ENCODE assay signal across 17 cellular contexts in the genomic region with DNA sequence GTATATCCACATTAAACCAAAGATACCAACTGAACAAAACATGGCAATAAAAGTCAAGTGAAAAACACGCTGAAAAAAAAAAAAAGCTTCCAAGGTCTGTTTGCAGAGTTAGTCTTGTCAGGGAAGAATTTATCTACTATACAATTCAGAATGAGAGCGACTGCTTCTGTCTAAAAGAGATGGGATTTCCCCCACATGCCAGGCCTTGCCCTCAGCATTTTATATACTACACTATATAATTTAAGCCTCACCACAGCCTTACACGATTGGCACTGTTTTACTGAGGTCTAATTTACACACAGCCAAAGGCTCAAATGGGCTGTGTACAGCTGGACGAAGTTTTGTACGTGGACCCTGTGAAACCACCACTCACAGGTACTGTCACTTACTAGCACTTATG.
DNase-seq lines count a peak whose midpoint lies in the region; ATAC-seq and TF ChIP-seq lines count a peak whose summit lies in the region.
"Had no signal": no experiment of that assay in that cellular context is flagged by ENCODE, and none has a peak within 500 bp of the region (broad histone marks: within the 10 kb centered on the region; RNA-seq: fewer than 3 reads in every experiment).

No MANE protein-coding gene starts in this region.

- WGBS in gastroesophageal sphincter (ENCODE audit: low coverage in 1 of 2), 2 donors: 59% methylated on average over 5 of the region's 5 CpGs
- WGBS in smooth muscle cell (ENCODE audit: low lambda C conversion rate): 87% methylated on average over 5 of the region's 5 CpGs

- H3K4me1 Mint-ChIP-seq in activated naive CD4-positive, alpha-beta T cell treated with anti-CD3 and anti-CD28 coated beads for 36 hours (ENCODE audit: low read depth): peaks cover 93% of the 10 kb centered on the region
- H3K4me1 Mint-ChIP-seq in activated naive CD4-positive, alpha-beta T cell treated with anti-CD3 and anti-CD28 coated beads, Interleukin-2, amount 10 ng/mL, durations not matched to agents 7 days and 5 days: peaks cover 76% of the 10 kb centered on the region
- H3K4me1 Mint-ChIP-seq in activated B cell treated with CpG ODN at 0.5 μM for 24 hours: peaks cover 91% of the 10 kb centered on the region

- H4K20me1 ChIP-seq in smooth muscle cell (ENCODE audit: low read depth): peaks cover 87% of the 10 kb centered on the region

- H3K27me3 ChIP-seq in gastroesophageal sphincter: no peaks in the 10 kb centered on the region
- H3K27me3 ChIP-seq in stomach smooth muscle (ENCODE audit: control insufficient read depth in 1 of 2, insufficient read depth in 2 of 2, low read length in 2 of 2): no peaks in the 10 kb centered on the region
- H3K27me3 ChIP-seq in smooth muscle cell (ENCODE audit: low read depth): no peaks in the 10 kb centered on the region
- H3K27me3 ChIP-seq: ovary had no signal

- H3K4me1 ChIP-seq in gastroesophageal sphincter: peaks cover 21 to 91% (median 23%) of the 10 kb centered on the region in 3 donors
- peaks cover 13% of the 10 kb centered on the region for H3K4me1 ChIP-seq in stomach smooth muscle (ENCODE audit: control insufficient read depth, insufficient read depth, low read length)
- no peaks in the 10 kb centered on the region for H3K4me1 ChIP-seq in smooth muscle cell (ENCODE audit: low read depth)

- H3K36me3 Mint-ChIP-seq in activated naive CD4-positive, alpha-beta T cell treated with anti-CD3 and anti-CD28 coated beads for 36 hours (ENCODE audit: low read depth): no peaks in the 10 kb centered on the region
- H3K36me3 Mint-ChIP-seq in activated naive CD4-positive, alpha-beta T cell treated with anti-CD3 and anti-CD28 coated beads, Interleukin-2, amount 10 ng/mL, durations not matched to agents 7 days and 5 days: peaks cover 18% of the 10 kb centered on the region
- peaks cover 3% of the 10 kb centered on the region for H3K36me3 Mint-ChIP-seq in activated B cell treated with CpG ODN at 0.5 μM for 24 hours (ENCODE audit: low read depth)

- H3K9me3 ChIP-seq in gastroesophageal sphincter (no peaks in the 10 kb centered on the region), stomach smooth muscle (ENCODE audit: control insufficient read depth in 2 of 2, low read length in 2 of 2) (no peaks in the 10 kb centered on the region), smooth muscle cell (replicated peaks; ENCODE audit: low read depth) (no peaks in the 10 kb centered on the region)
- H3K9me3 ChIP-seq: ovary had no signal

- CTCF ChIA-PET in activated naive CD4-positive, alpha-beta T cell treated with anti-CD3 and anti-CD28 coated beads for 36 hours (lab: Charles Lee): interaction anchor here (0.7 to 1.1 kb wide), 2 partner anchors 160 to 224 kb away, joined by 3 read pairs; no protein-coding TSS in a partner anchor
- CTCF ChIA-PET in activated naive CD4-positive, alpha-beta T cell treated with anti-CD3 and anti-CD28 coated beads, Interleukin-2, amount 10 ng/mL, durations not matched to agents 7 days and 5 days (lab: Charles Lee): no interaction called here
- CTCF ChIA-PET in activated B cell treated with CpG ODN at 0.5 μM for 24 hours (lab: Charles Lee): interaction anchor here (1.3 kb wide), 1 partner anchor 83 kb away, joined by 3 read pairs; no protein-coding TSS in a partner anchor

- H3F3A ChIP-seq in smooth muscle cell (ENCODE audit: low read depth): no peaks in the 10 kb centered on the region

- peaks cover 65% of the 10 kb centered on the region for H3K79me2 ChIP-seq in smooth muscle cell (ENCODE audit: low read depth)

- DNase-seq in activated naive CD4-positive, alpha-beta T cell treated with anti-CD3 and anti-CD28 coated beads for 36 hours: peak; percentile 44
- no peak for DNase-seq in activated naive CD4-positive, alpha-beta T cell treated with anti-CD3 and anti-CD28 coated beads, Interleukin-2, amount 10 ng/mL, durations not matched to agents 7 days and 5 days
- DNase-seq in activated B cell treated with CpG ODN at 0.5 μM for 24 hours: no peak
- DNase-seq in GM03348 (ENCODE audit: low spot score): no peak
- no peak for DNase-seq in dermis blood vessel endothelial cell
- no peak for DNase-seq in smooth muscle cell (lab: John Stamatoyannopoulos, UW; ENCODE audit: unreplicated experiment)
- DNase-seq: endodermal cell; hypothalamus; KBM-7; left cardiac atrium; NCI-H2107; NCI-H69; ovary; stimulated activated naive CD4-positive, alpha-beta T cell treated with Interleukin-2 at 50 U/mL for 16 hours had no signal

- H3K27me3 Mint-ChIP-seq in activated naive CD4-positive, alpha-beta T cell treated with anti-CD3 and anti-CD28 coated beads for 36 hours (ENCODE audit: low read depth): no peaks in the 10 kb centered on the region
- no peaks in the 10 kb centered on the region for H3K27me3 Mint-ChIP-seq in activated naive CD4-positive, alpha-beta T cell treated with anti-CD3 and anti-CD28 coated beads, Interleukin-2, amount 10 ng/mL, durations not matched to agents 7 days and 5 days
- no peaks in the 10 kb centered on the region for H3K27me3 Mint-ChIP-seq in activated B cell treated with CpG ODN at 0.5 μM for 24 hours

- no peak overlapping the region for H2AFZ ChIP-seq in smooth muscle cell (ENCODE audit: low read depth)

- H3K27ac ChIP-seq in gastroesophageal sphincter (peak overlapping the region in 3 of 4 donors; percentile 47 to 67 (median 62)), stomach smooth muscle (ENCODE audit: low read length) (peak overlapping the region; percentile 12), smooth muscle cell (ENCODE audit: low read depth) (no peak overlapping the region)

- no peak for TF ChIP-seq EP300 in gastroesophageal sphincter (IDR thresholded peaks at IDR 0.05)

- H3K27ac Mint-ChIP-seq in activated naive CD4-positive, alpha-beta T cell treated with anti-CD3 and anti-CD28 coated beads for 36 hours: peak overlapping the region; percentile 93
- no peak overlapping the region for H3K27ac Mint-ChIP-seq in activated naive CD4-positive, alpha-beta T cell treated with anti-CD3 and anti-CD28 coated beads, Interleukin-2, amount 10 ng/mL, durations not matched to agents 7 days and 5 days
- peak overlapping the region; percentile 82 for H3K27ac Mint-ChIP-seq in activated B cell treated with CpG ODN at 0.5 μM for 24 hours
- H3K27ac Mint-ChIP-seq: endodermal cell had no signal

- TF ChIP-seq CTCF in activated B cell treated with CpG ODN at 0.5 μM for 24 hours (IDR thresholded peaks at IDR 0.05) (no peak), gastroesophageal sphincter (IDR thresholded peaks at IDR 0.05) (no peak), smooth muscle cell (IDR thresholded peaks at IDR 0.05; ENCODE audit: borderline replicate concordance, insufficient read depth, poor library complexity, severe bottlenecking) (no peak)

- intact Hi-C loops in activated naive CD4-positive, alpha-beta T cell treated with anti-CD3 and anti-CD28 coated beads for 36 hours (cut with micrococcal nuclease): loop anchor here (1.0 to 5.0 kb wide), 7 partner anchors 10 to 450 kb away; no protein-coding TSS in a partner anchor
- intact Hi-C loops in activated B cell treated with CpG ODN at 0.5 μM for 24 hours (cut with micrococcal nuclease): loop anchor here (1.0 to 5.0 kb wide), 3 partner anchors 14 to 532 kb away; no protein-coding TSS in a partner anchor

- no peak for TF ChIP-seq POLR2A in gastroesophageal sphincter (IDR thresholded peaks at IDR 0.05)

- no peak overlapping the region for H3K4me3 ChIP-seq in gastroesophageal sphincter
- peak overlapping the region in 1 of 2 donors; percentile 22 for H3K4me3 ChIP-seq in stomach smooth muscle (ENCODE audit: low read length in 2 of 2)
- no peak overlapping the region for H3K4me3 ChIP-seq in smooth muscle cell
- H3K4me3 ChIP-seq: ovary had no signal

- H3K36me3 ChIP-seq in gastroesophageal sphincter (no peaks in the 10 kb centered on the region), stomach smooth muscle (ENCODE audit: control insufficient read depth in 2 of 2, insufficient read depth in 2 of 2, low read length in 2 of 2) (no peaks in the 10 kb centered on the region), smooth muscle cell (ENCODE audit: low read depth) (no peaks in the 10 kb centered on the region)
- H3K36me3 ChIP-seq: ovary had no signal

- H3K9ac ChIP-seq in stomach smooth muscle (ENCODE audit: low read length in 2 of 2): peak overlapping the region in 1 of 2 donors; percentile 18
- no peak overlapping the region for H3K9ac ChIP-seq in smooth muscle cell (ENCODE audit: low read depth)

- POLR2A ChIA-PET in activated B cell treated with CpG ODN at 0.5 μM for 24 hours (lab: Charles Lee): interaction anchor here (0.6 to 1.6 kb wide), 8 partner anchors 9 to 539 kb away, joined by 3 to 10 read pairs (median 4); no protein-coding TSS in a partner anchor

- no peaks in the 10 kb centered on the region for H3K9me3 Mint-ChIP-seq in activated naive CD4-positive, alpha-beta T cell treated with anti-CD3 and anti-CD28 coated beads for 36 hours
- no peaks in the 10 kb centered on the region for H3K9me3 Mint-ChIP-seq in activated naive CD4-positive, alpha-beta T cell treated with anti-CD3 and anti-CD28 coated beads, Interleukin-2, amount 10 ng/mL, durations not matched to agents 7 days and 5 days
- H3K9me3 Mint-ChIP-seq in activated B cell treated with CpG ODN at 0.5 μM for 24 hours: no peaks in the 10 kb centered on the region
- H3K9me3 Mint-ChIP-seq: endodermal cell had no signal

- ATAC-seq in activated B cell treated with CpG ODN at 0.5 μM for 24 hours (ENCODE audit: low read depth): peak; percentile 45
- ATAC-seq in gastroesophageal sphincter: no peak
- ATAC-seq: Panc1 had no signal

- H3K4me3 Mint-ChIP-seq in activated naive CD4-positive, alpha-beta T cell treated with anti-CD3 and anti-CD28 coated beads for 36 hours: peak overlapping the region; percentile 53
- H3K4me3 Mint-ChIP-seq in activated naive CD4-positive, alpha-beta T cell treated with anti-CD3 and anti-CD28 coated beads, Interleukin-2, amount 10 ng/mL, durations not matched to agents 7 days and 5 days: no peak overlapping the region
- no peak overlapping the region for H3K4me3 Mint-ChIP-seq in activated B cell treated with CpG ODN at 0.5 μM for 24 hours
- H3K4me3 Mint-ChIP-seq: endodermal cell had no signal

- no peak overlapping the region for H3K4me2 ChIP-seq in smooth muscle cell
